24 cellular contexts compared by ENCODE assay signal in genomic region chr11:100833276-100833675, GRCh38.
"Had no signal": no experiment of that assay in that cellular context is flagged by ENCODE, and none has a peak within 500 bp of the region (broad histone marks: within the 10 kb centered on the region; RNA-seq: fewer than 3 reads in every experiment).

No MANE protein-coding gene starts in this region.

- ATAC-seq: gastrocnemius medialis; naive thymus-derived CD8-positive, alpha-beta T cell; psoas muscle had no signal

- DNase-seq: activated CD4-positive, alpha-beta memory T cell treated with anti-CD3 and anti-CD28 coated beads, Interleukin-2, amount 10 ng/mL, durations not matched to agents 7 days and 5 days; activated CD4-positive, alpha-beta T cell treated with anti-CD3 and anti-CD28 coated beads, Interleukin-2, amount 10 ng/mL, durations not matched to agents 24 days and 14 days; activated CD4-positive, CD25-positive, alpha-beta regulatory T cell treated with anti-CD3 and anti-CD28 coated beads, Interleukin-2, amount 50 U/mL, for 72 hours; activated CD8-positive, alpha-beta memory T cell treated with anti-CD3 and anti-CD28 coated beads, Interleukin-2, amount 50 U/mL, for 48 hours; activated gamma-delta T cell treated with Interleukin-2 at 50 U/mL for 16 hours; activated naive CD4-positive, alpha-beta T cell treated with anti-CD3 and anti-CD28 coated beads, Interleukin-2, amount 50 U/mL, for 16 hours; activated T-cell treated with anti-CD3 and anti-CD28 coated beads, Interleukin-2, amount 50 U/mL, for 24 hours; amygdala; central memory CD4-positive, alpha-beta T cell; esophagus squamous epithelium; gastrocnemius medialis; islet precursor cell; left cardiac atrium; naive thymus-derived CD8-positive, alpha-beta T cell; nucleus accumbens; psoas muscle; spleen; stimulated activated naive CD4-positive, alpha-beta T cell; T-helper 9 cell; uterus; WERI-Rb-1 had no signal

- H3K4me1 ChIP-seq: spleen, uterus had no signal

- H3K9ac ChIP-seq: parathyroid adenoma had no signal

- H3K36me3 ChIP-seq: esophagus squamous epithelium, gastrocnemius medialis, spleen, thoracic aorta, uterus, WERI-Rb-1 had no signal

- H3K27me3 ChIP-seq: esophagus squamous epithelium, gastrocnemius medialis, hepatocyte, spleen, uterus had no signal

- H3K27ac ChIP-seq: esophagus squamous epithelium, hepatocyte, parathyroid adenoma, spleen, thoracic aorta, uterus, WERI-Rb-1 had no signal

- H3K4me3 ChIP-seq: esophagus squamous epithelium, gastrocnemius medialis, hepatocyte, psoas muscle, spleen, thoracic aorta, uterus had no signal

- H3K79me2 ChIP-seq: parathyroid adenoma had no signal

- H2AFZ ChIP-seq: hepatocyte, parathyroid adenoma had no signal

- H3K9me3 ChIP-seq: esophagus squamous epithelium, gastrocnemius medialis, psoas muscle, spleen, thoracic aorta, uterus had no signal

- H3K4me2 ChIP-seq: hepatocyte had no signal
